In the genomic region with DNA sequence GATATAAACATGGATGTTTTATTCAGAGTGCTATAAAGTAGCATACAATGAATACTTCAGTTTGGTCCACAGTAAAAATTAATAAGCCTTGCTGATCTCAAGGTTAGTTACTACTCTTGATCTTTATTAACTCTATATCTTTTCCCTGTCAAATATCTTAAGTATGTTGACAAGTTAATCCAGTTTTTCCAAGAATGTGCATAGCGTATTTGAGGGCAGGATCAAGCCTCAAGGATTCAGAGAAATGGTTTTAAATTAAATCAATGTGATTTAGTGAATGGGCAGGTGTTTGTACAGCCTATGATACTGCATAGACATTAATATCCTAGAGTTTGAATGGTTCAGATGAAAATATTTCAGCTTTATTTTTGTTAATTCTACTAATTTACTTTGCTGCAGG, we compare ENCODE assay signal across 15 cellular contexts.
"Had no signal": no experiment of that assay in that cellular context is flagged by ENCODE, and none has a peak within 500 bp of the region (broad histone marks: within the 10 kb centered on the region; RNA-seq: fewer than 3 reads in every experiment).

No MANE protein-coding gene starts in this region.

- H3K27ac ChIP-seq: epithelial cell of prostate, esophagus muscularis mucosa, sigmoid colon had no signal

- H3K27me3 ChIP-seq: esophagus muscularis mucosa, gastrocnemius medialis, neutrophil, sigmoid colon had no signal

- H3K9me3 ChIP-seq: esophagus muscularis mucosa, gastrocnemius medialis, neutrophil, sigmoid colon had no signal

- FAIRE-seq: small intestine, urothelium cell line had no signal

- H3K4me3 ChIP-seq: esophagus muscularis mucosa, gastrocnemius medialis, sigmoid colon had no signal

- H3K4me3 Mint-ChIP-seq: nephron had no signal

- H3K9me3 Mint-ChIP-seq: nephron had no signal

- ATAC-seq: gastrocnemius medialis, left lobe of liver had no signal

- DNase-seq: cortex of kidney; effector memory CD4-positive, alpha-beta T cell; gastrocnemius medialis; islet precursor cell; posterior cingulate gyrus; sigmoid colon; small intestine; stimulated activated CD4-positive, alpha-beta T cell treated with anti-CD3 and anti-CD28 coated beads, Interleukin-2, amount 100 ng/mL, for 48 hours; stimulated activated naive CD4-positive, alpha-beta T cell treated with Interleukin-2 at 50 U/mL for 16 hours had no signal
